In genomic region chr11:31810779-31811647, GRCh38 we compare ENCODE assay signal across 1 cellular context.
TF ChIP-seq lines count a peak whose summit lies in the region.

Gene PAX6, minus strand, starts transcription at chr11:31811322. Its CDS starts 4,911 bp downstream, at chr11:31806411.

TF ChIP-seq in IMR-90, 13 proteins besides CTCF, POLR2A, EP300 and RAD21:
- no peak for TF ChIP-seq ELK1 (IDR thresholded peaks at IDR 0.05; ENCODE audit: borderline replicate concordance, low read depth, low read length)
- no peak for TF ChIP-seq MAFK (IDR thresholded peaks at IDR 0.05; ENCODE audit: low read depth, low read length)
- no peak for TF ChIP-seq SMC3 (IDR thresholded peaks at IDR 0.05; ENCODE audit: low read depth, low read length)
- no peak for TF ChIP-seq RFX5 (IDR thresholded peaks at IDR 0.05; ENCODE audit: low read depth, low read length)
- no peak for TF ChIP-seq CEBPB (IDR thresholded peaks at IDR 0.05; ENCODE audit: low read depth, low read length)
- no peak for TF ChIP-seq MXI1 (IDR thresholded peaks at IDR 0.05; ENCODE audit: borderline replicate concordance, low read depth, low read length)
- TF ChIP-seq MAZ (IDR thresholded peaks at IDR 0.05; ENCODE audit: borderline replicate concordance, low read depth, low read length): no peak
- TF ChIP-seq, protein P1, sequence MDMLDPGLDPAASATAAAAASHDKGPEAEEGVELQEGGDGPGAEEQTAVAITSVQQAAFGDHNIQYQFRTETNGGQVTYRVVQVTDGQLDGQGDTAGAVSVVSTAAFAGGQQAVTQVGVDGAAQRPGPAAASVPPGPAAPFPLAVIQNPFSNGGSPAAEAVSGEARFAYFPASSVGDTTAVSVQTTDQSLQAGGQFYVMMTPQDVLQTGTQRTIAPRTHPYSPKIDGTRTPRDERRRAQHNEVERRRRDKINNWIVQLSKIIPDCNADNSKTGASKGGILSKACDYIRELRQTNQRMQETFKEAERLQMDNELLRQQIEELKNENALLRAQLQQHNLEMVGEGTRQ (IDR thresholded peaks at IDR 0.05; ENCODE audit: low read depth, low read length): no peak
- TF ChIP-seq BHLHE40 (IDR thresholded peaks at IDR 0.05; ENCODE audit: low read depth, low read length): no peak
- no peak for TF ChIP-seq RCOR1 (IDR thresholded peaks at IDR 0.05; ENCODE audit: insufficient replicate concordance, low read length)
- no peak for TF ChIP-seq CHD1 (IDR thresholded peaks at IDR 0.05; ENCODE audit: low read depth, low read length)
- TF ChIP-seq NFE2L2 (IDR thresholded peaks at IDR 0.05; ENCODE audit: low read depth, low read length): no peak
- TF ChIP-seq FOS (IDR thresholded peaks at IDR 0.05; ENCODE audit: low read depth, low read length): no peak
